In genomic region chr3:40321818-40322217, GRCh38 we compare ENCODE assay signal across 29 cellular contexts.
"Had no signal": no experiment of that assay in that cellular context is flagged by ENCODE, and none has a peak within 500 bp of the region (broad histone marks: within the 10 kb centered on the region; RNA-seq: fewer than 3 reads in every experiment).

No MANE protein-coding gene starts in this region.

- DNase-seq: activated B cell treated with CpG ODN at 0.5 μM for 24 hours; activated CD4-positive, alpha-beta T cell treated with anti-CD3 and anti-CD28 coated beads for 48 hours; activated CD4-positive, alpha-beta T cell treated with anti-CD3 and anti-CD28 coated beads, Interleukin-2, amount 50 U/mL, for 4 hours; activated CD4-positive, CD25-positive, alpha-beta regulatory T cell treated with anti-CD3 and anti-CD28 coated beads, Interleukin-2, amount 50 U/mL, for 72 hours; activated effector memory CD4-positive, alpha-beta T cell treated with Interleukin-2 at 50 U/mL for 16 hours; activated naive CD4-positive, alpha-beta T cell treated with anti-CD3 and anti-CD28 coated beads, Interleukin-2, amount 10 ng/mL, durations not matched to agents 7 days and 5 days; activated T-cell treated with anti-CD3 and anti-CD28 coated beads, Interleukin-2, amount 50 U/mL, for 1 hour; amygdala; colonic mucosa; Kasumi-1; KG1; MG63; NCI-H1048; NCI-H1105 treated with DMSO at 0.1 percent for 48 hours; NCI-H1436; NCI-H1694; NCI-H1930; NCI-H345; NCI-H524 treated with DMSO at 0.1 percent for 48 hours; PC-3; Peyer's patch; SIG-M5; SW 1271; T-helper 1 cell; T-helper 9 cell had no signal

- H3K4me1 Mint-ChIP-seq: activated B cell treated with CpG ODN at 0.5 μM for 24 hours; activated naive CD4-positive, alpha-beta T cell treated with anti-CD3 and anti-CD28 coated beads, Interleukin-2, amount 10 ng/mL, durations not matched to agents 7 days and 5 days; central memory CD8-positive, alpha-beta T cell had no signal

- H3K27ac Mint-ChIP-seq: activated B cell treated with CpG ODN at 0.5 μM for 24 hours; activated naive CD4-positive, alpha-beta T cell treated with anti-CD3 and anti-CD28 coated beads, Interleukin-2, amount 10 ng/mL, durations not matched to agents 7 days and 5 days; activated naive CD8-positive, alpha-beta T cell; activated T-helper 1 cell treated with anti-CD3 and anti-CD28 coated beads, Interleukin-12 subunit alpha, Interleukin-12 subunit beta, Interleukin-2, Interleukin-4 antibody, amounts not matched to agents 30 ng/mL and 10 ng/mL and 1 ng/mL, durations not matched to agents 14 hours and 24 hours and 36 hours had no signal

- H3K36me3 Mint-ChIP-seq: activated naive CD4-positive, alpha-beta T cell treated with anti-CD3 and anti-CD28 coated beads, Interleukin-2, amount 10 ng/mL, durations not matched to agents 7 days and 5 days; activated naive CD8-positive, alpha-beta T cell had no signal

- H3K4me3 Mint-ChIP-seq: activated B cell treated with CpG ODN at 0.5 μM for 24 hours; activated naive CD4-positive, alpha-beta T cell treated with anti-CD3 and anti-CD28 coated beads, Interleukin-2, amount 10 ng/mL, durations not matched to agents 7 days and 5 days; activated naive CD8-positive, alpha-beta T cell; activated T-helper 1 cell treated with anti-CD3 and anti-CD28 coated beads, Interleukin-12 subunit alpha, Interleukin-12 subunit beta, Interleukin-2, Interleukin-4 antibody, amounts not matched to agents 30 ng/mL and 10 ng/mL and 1 ng/mL, durations not matched to agents 14 hours and 24 hours and 36 hours; central memory CD8-positive, alpha-beta T cell had no signal

- H3K27me3 Mint-ChIP-seq: activated B cell treated with CpG ODN at 0.5 μM for 24 hours; activated naive CD8-positive, alpha-beta T cell; central memory CD8-positive, alpha-beta T cell had no signal

- H3K9me3 Mint-ChIP-seq: activated B cell treated with CpG ODN at 0.5 μM for 24 hours; activated naive CD4-positive, alpha-beta T cell treated with anti-CD3 and anti-CD28 coated beads, Interleukin-2, amount 10 ng/mL, durations not matched to agents 7 days and 5 days; activated T-helper 1 cell treated with anti-CD3 and anti-CD28 coated beads, Interleukin-12 subunit alpha, Interleukin-12 subunit beta, Interleukin-2, Interleukin-4 antibody, amounts not matched to agents 30 ng/mL and 10 ng/mL and 1 ng/mL, durations not matched to agents 14 hours and 24 hours and 36 hours; central memory CD8-positive, alpha-beta T cell had no signal

- ATAC-seq: PC-3, Right ventricle myocardium inferior had no signal
